Comparison of ENCODE assay signal across 10 cellular contexts in the genomic region with DNA sequence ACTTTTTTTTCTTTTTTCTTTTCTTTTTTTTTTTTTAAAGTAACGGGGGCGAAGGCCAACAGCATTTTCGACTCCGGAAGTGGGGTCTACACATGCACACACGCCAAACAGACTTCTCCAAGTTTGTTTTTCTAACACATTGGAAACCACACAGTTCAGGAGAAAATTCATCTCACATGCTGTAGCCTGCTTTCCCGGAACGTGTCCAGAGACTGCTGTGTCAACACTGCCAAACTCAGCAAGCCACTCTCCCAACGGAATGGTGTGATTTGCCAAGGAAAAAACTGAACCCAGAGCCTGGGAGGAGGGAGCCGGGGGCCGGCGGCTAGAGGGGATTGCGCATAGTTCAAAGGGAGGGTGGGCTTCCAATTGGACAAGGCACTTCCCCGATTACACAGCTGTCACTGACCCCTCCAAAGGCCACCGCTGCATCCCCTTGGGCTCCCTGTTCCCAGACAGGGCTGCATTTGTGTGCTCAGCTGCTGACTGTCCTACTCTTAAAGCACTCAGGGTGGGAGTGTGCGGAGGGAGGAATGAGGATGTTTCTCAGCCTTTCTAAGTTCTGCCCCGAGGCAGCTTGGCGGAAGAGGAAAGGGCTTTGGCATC.
DNase-seq lines count a peak whose midpoint lies in the region; ATAC-seq, FAIRE-seq and TF ChIP-seq lines count a peak whose summit lies in the region.
"Had no signal": no experiment of that assay in that cellular context is flagged by ENCODE, and none has a peak within 500 bp of the region (broad histone marks: within the 10 kb centered on the region; RNA-seq: fewer than 3 reads in every experiment).

No MANE protein-coding gene starts in this region.

- no peaks in the 10 kb centered on the region for H3K79me2 ChIP-seq in neural progenitor cell (ENCODE audit: low read depth)

- peak overlapping the region; percentile 95 for H2AFZ ChIP-seq in neural progenitor cell (replicated peaks)

- H3K4me2 ChIP-seq in neural progenitor cell = no peak overlapping the region

- H3K4me1 ChIP-seq in neural progenitor cell = peaks cover 13% of the 10 kb centered on the region

- H3K4me1 Mint-ChIP-seq in neural progenitor cell = peaks cover 30% of the 10 kb centered on the region
- no peaks in the 10 kb centered on the region for H3K4me1 Mint-ChIP-seq in activated CD4-positive, alpha-beta memory T cell treated with anti-CD3 and anti-CD28 coated beads, Interleukin-2, amount 10 ng/mL, durations not matched to agents 7 days and 5 days
- H3K4me1 Mint-ChIP-seq: B cell had no signal

- H3K36me3 Mint-ChIP-seq in neural progenitor cell = no peaks in the 10 kb centered on the region
- H3K36me3 Mint-ChIP-seq in activated CD4-positive, alpha-beta memory T cell treated with anti-CD3 and anti-CD28 coated beads, Interleukin-2, amount 10 ng/mL, durations not matched to agents 7 days and 5 days (ENCODE audit: low read depth) = no peaks in the 10 kb centered on the region

- no peak overlapping the region for H3K4me3 Mint-ChIP-seq in neural progenitor cell
- no peak overlapping the region for H3K4me3 Mint-ChIP-seq in activated CD4-positive, alpha-beta memory T cell treated with anti-CD3 and anti-CD28 coated beads, Interleukin-2, amount 10 ng/mL, durations not matched to agents 7 days and 5 days
- H3K4me3 Mint-ChIP-seq: B cell had no signal

- peaks cover 2% of the 10 kb centered on the region for H3K9me3 Mint-ChIP-seq in neural progenitor cell
- no peaks in the 10 kb centered on the region for H3K9me3 Mint-ChIP-seq in activated CD4-positive, alpha-beta memory T cell treated with anti-CD3 and anti-CD28 coated beads, Interleukin-2, amount 10 ng/mL, durations not matched to agents 7 days and 5 days

- H3K27ac Mint-ChIP-seq in neural progenitor cell = no peak overlapping the region
- no peak overlapping the region for H3K27ac Mint-ChIP-seq in activated CD4-positive, alpha-beta memory T cell treated with anti-CD3 and anti-CD28 coated beads, Interleukin-2, amount 10 ng/mL, durations not matched to agents 7 days and 5 days
- H3K27ac Mint-ChIP-seq: B cell had no signal

- no peaks in the 10 kb centered on the region for H3K27me3 ChIP-seq in neural progenitor cell

- no peak overlapping the region for H3K27ac ChIP-seq in neural progenitor cell

- peak; percentile 51 for DNase-seq in NCI-H748 (lab: John Stamatoyannopoulos, UW; ENCODE audit: unreplicated experiment)
- DNase-seq in NCI-H748 treated with DMSO at 0.1 percent for 48 hours (lab: John Stamatoyannopoulos, UW) = no peak
- peak; percentile 60 for DNase-seq in fibroblast of the aortic adventitia (ENCODE audit: low read depth)
- DNase-seq in neural progenitor cell (ENCODE audit: low spot score) = no peak
- no peak for DNase-seq in GM12891 (ENCODE audit: insufficient read length, low spot score)
- no peak for DNase-seq in activated CD4-positive, alpha-beta memory T cell treated with anti-CD3 and anti-CD28 coated beads, Interleukin-2, amount 10 ng/mL, durations not matched to agents 7 days and 5 days
- DNase-seq in activated CD8-positive, alpha-beta memory T cell treated with anti-CD3 and anti-CD28 coated beads for 24 hours = no peak
- DNase-seq: stimulated activated CD4-positive, alpha-beta T cell treated with anti-CD3 and anti-CD28 coated beads, Interleukin-1b, Interleukin-23, amount 100 ng/mL, for 48 hours had no signal

- no peaks in the 10 kb centered on the region for H3K36me3 ChIP-seq in neural progenitor cell

- FAIRE-seq in GM12891 (lab: Jason Lieb, UNC) = no peak

- TF ChIP-seq CTCF in fibroblast of the aortic adventitia (IDR thresholded peaks at IDR 0.05; ENCODE audit: insufficient read depth, low read length) = no peak
- TF ChIP-seq CTCF in neural progenitor cell (IDR thresholded peaks at IDR 0.05) = no peak

- no peak for TF ChIP-seq POLR2A in GM12891 (IDR thresholded peaks at IDR 0.05; ENCODE audit: low read depth, low read length)

- CTCF ChIA-PET in activated CD4-positive, alpha-beta memory T cell treated with anti-CD3 and anti-CD28 coated beads, Interleukin-2, amount 10 ng/mL, durations not matched to agents 7 days and 5 days (lab: Charles Lee) = no interaction called here

- ATAC-seq in GM21447 (IDR thresholded peaks at IDR 0.05; ENCODE audit: unreplicated experiment) = no peak

- H3K4me3 ChIP-seq in fibroblast of the aortic adventitia (ENCODE audit: low read depth, low read length) (peak overlapping the region; percentile 13), neural progenitor cell (no peak overlapping the region)

- POLR2A ChIA-PET in activated CD4-positive, alpha-beta memory T cell treated with anti-CD3 and anti-CD28 coated beads, Interleukin-2, amount 10 ng/mL, durations not matched to agents 7 days and 5 days (lab: Charles Lee) = no interaction called here

- no peak overlapping the region for H3K9ac ChIP-seq in neural progenitor cell

- H4K20me1 ChIP-seq in neural progenitor cell (ENCODE audit: low read depth) = no peaks in the 10 kb centered on the region

- no peaks in the 10 kb centered on the region for H3F3A ChIP-seq in neural progenitor cell (ENCODE audit: low read depth)

- peaks cover 4% of the 10 kb centered on the region for H3K27me3 Mint-ChIP-seq in neural progenitor cell (ENCODE audit: insufficient read depth, low read depth)
- H3K27me3 Mint-ChIP-seq in activated CD4-positive, alpha-beta memory T cell treated with anti-CD3 and anti-CD28 coated beads, Interleukin-2, amount 10 ng/mL, durations not matched to agents 7 days and 5 days = peaks cover 2% of the 10 kb centered on the region

- H3K9me3 ChIP-seq in neural progenitor cell (ENCODE audit: low read depth) = no peaks in the 10 kb centered on the region

TF ChIP-seq in GM12891, 5 proteins besides CTCF, POLR2A, EP300 and RAD21:
- TF ChIP-seq POLR2AphosphoS5 (IDR thresholded peaks at IDR 0.05; ENCODE audit: low read depth, low read length) (no peak), PAX5 (IDR thresholded peaks at IDR 0.05; ENCODE audit: insufficient read depth, low read length, severe bottlenecking) (no peak), TAF1 (IDR thresholded peaks at IDR 0.05; ENCODE audit: low read depth, low read length) (no peak), POU2F2 (IDR thresholded peaks at IDR 0.05; ENCODE audit: low read depth, low read length) (no peak), SPI1 (IDR thresholded peaks at IDR 0.05; ENCODE audit: low read depth, low read length) (no peak)

Comparison
In these comparisons a context has a peak if more than half of its experiments do, and no peak if none do; other contexts are left out.
1. DNase-seq: peak in NCI-H748 (single experiment) and fibroblast of the aortic adventitia (single experiment); none in NCI-H748 treated with DMSO at 0.1 percent for 48 hours (single experiment), neural progenitor cell (single experiment), GM12891 (single experiment), activated CD4-positive, alpha-beta memory T cell treated with anti-CD3 and anti-CD28 coated beads, Interleukin-2, amount 10 ng/mL, durations not matched to agents 7 days and 5 days (single experiment) and activated CD8-positive, alpha-beta memory T cell treated with anti-CD3 and anti-CD28 coated beads for 24 hours (single experiment).